ENCODE assay signal across 18 cellular contexts in the genomic region with DNA sequence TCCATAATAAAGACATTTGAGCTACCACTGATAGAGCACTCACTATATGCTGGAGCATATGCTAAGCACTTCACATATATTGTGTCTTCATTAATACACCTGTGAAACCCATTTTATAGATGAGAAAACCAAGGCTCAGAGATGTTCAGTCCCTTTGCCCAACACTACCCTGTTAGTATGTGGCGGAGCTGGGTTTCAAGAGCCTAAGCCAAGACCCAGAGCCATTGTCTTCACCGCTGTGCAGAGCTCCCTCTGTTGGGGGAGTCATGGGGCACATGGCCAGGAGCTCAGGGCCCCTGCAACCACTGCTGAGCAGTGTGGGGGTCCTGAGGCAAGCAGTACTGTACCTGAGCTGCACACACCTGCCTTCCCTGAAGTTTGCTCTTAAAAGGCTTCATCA. TPM values are rescaled to one million over a fixed set of nuclear protein-coding genes. Genes with fewer than 3 reads are reported as not detected.
A peak's percentile ranks its signal among the peaks of the same experiment; 100 is the strongest.
DNase-seq lines count a peak whose midpoint lies in the region; ATAC-seq, FAIRE-seq and TF ChIP-seq lines count a peak whose summit lies in the region.
"Had no signal": no experiment of that assay in that cellular context is flagged by ENCODE, and none has a peak within 500 bp of the region (broad histone marks: within the 10 kb centered on the region; RNA-seq: fewer than 3 reads in every experiment).

No MANE protein-coding gene starts in this region.

- no peak overlapping the region for H2BK5ac ChIP-seq in neuronal stem cell (ENCODE audit: low read length)

- in situ Hi-C loops in GM12878 (cut with MboI), result no loop called here

- H4K8ac ChIP-seq in neuronal stem cell (ENCODE audit: low read depth, low read length), result no peak overlapping the region

- POLR2A ChIA-PET in GM12878 (lab: Charles Lee), result no interaction called here

- no peak overlapping the region for H4K91ac ChIP-seq in neuronal stem cell (ENCODE audit: low read depth, low read length, poor library complexity)

- H3K9me3 Mint-ChIP-seq in GM23338, result no peaks in the 10 kb centered on the region
- H3K9me3 Mint-ChIP-seq: CD8-positive, alpha-beta memory T cell; T-cell had no signal

- no peak overlapping the region for H2BK12ac ChIP-seq in neuronal stem cell (ENCODE audit: low read length)

- intact Hi-C loops in GM12878 (cut with micrococcal nuclease; ENCODE audit: unreplicated experiment), result no loop called here

- TF ChIP-seq EP300 in GM12878 (IDR thresholded peaks at IDR 0.05; ENCODE audit: borderline replicate concordance in 1 of 2, control insufficient read depth in 1 of 2, low read depth in 2 of 2, low read length in 2 of 2), result no peak

- H3K36me3 Mint-ChIP-seq in GM23338 (ENCODE audit: low read depth), result no peaks in the 10 kb centered on the region; the same call in 2 of the 3 replicates
- H3K36me3 Mint-ChIP-seq: CD8-positive, alpha-beta memory T cell; T-cell had no signal

- RAD21 ChIA-PET in GM12878 (lab: Charles Lee; ENCODE audit: unreplicated experiment), result interaction anchor here (1.1 to 1.4 kb wide), 2 partner anchors 27 to 67 kb away, joined by 3 read pairs; no protein-coding TSS in a partner anchor

- no peaks in the 10 kb centered on the region for H3K79me1 ChIP-seq in neuronal stem cell (ENCODE audit: low read depth, low read length)

- no TSS peak for BruUV-seq in GM12878 (replicated peaks; lab: Mats Ljungman, UMichigan)

- TF ChIP-seq CTCF in GM23338 (conservative IDR thresholded peaks at IDR 0.05; ENCODE audit: low read depth in 2 of 2), result peak; percentile 12 to 61; a peak in 2 of 4 replicates
- TF ChIP-seq CTCF in GM12878 (IDR thresholded peaks at IDR 0.05 in 2 of 3, conservative IDR thresholded peaks at IDR 0.05 in 1 of 3; ENCODE audit: control insufficient read depth in 2 of 3, extremely low read depth in 1 of 3, insufficient read depth in 1 of 3, low read depth in 3 of 3, low read length in 3 of 3), result 0 out of 6 replicates have a peak, but pooled peaks of 1 of the 3 experiments have one; percentile 4

- no peak overlapping the region for H3K23ac ChIP-seq in neuronal stem cell (ENCODE audit: low read depth, low read length, poor library complexity)

- CTCF ChIA-PET in GM12878 (lab: Yijun Ruan, JAX), result interaction anchor here (0.6 to 2.0 kb wide), 8 partner anchors 8 to 1236 kb away, joined by 3 to 7 read pairs (median 3); no protein-coding TSS in a partner anchor

- no peak overlapping the region for H2AFZ ChIP-seq in GM23338
- no peak overlapping the region for H2AFZ ChIP-seq in Karpas-422 (ENCODE audit: low read length)
- no peak overlapping the region for H2AFZ ChIP-seq in GM12878 (ENCODE audit: control insufficient read depth, low read depth, low read length)
- H2AFZ ChIP-seq in neuronal stem cell (ENCODE audit: low read length), result no peak overlapping the region

- H3K4me1 ChIP-seq in GM23338 (ENCODE audit: insufficient read depth) (peaks cover 16% of the 10 kb centered on the region), Karpas-422 (ENCODE audit: low read length) (peaks cover 45% of the 10 kb centered on the region), GM12878 (ENCODE audit: control insufficient read depth, insufficient read depth, low read length) (no peaks in the 10 kb centered on the region), neuronal stem cell (ENCODE audit: control insufficient read depth in 2 of 2, insufficient read depth in 1 of 2, low read depth in 1 of 2, low read length in 2 of 2) (peaks cover 11 to 32% of the 10 kb centered on the region in 2 donors), small intestine (ENCODE audit: control insufficient read depth in 2 of 2, insufficient read depth in 1 of 2, low read depth in 1 of 2, low read length in 1 of 2) (no peaks in the 10 kb centered on the region)

- H3K27ac ChIP-seq in GM23338 (ENCODE audit: low read depth), result no peak overlapping the region
- H3K27ac ChIP-seq in Karpas-422 (ENCODE audit: low read length), result no peak overlapping the region
- H3K27ac ChIP-seq in GM12878 (ENCODE audit: control insufficient read depth, insufficient read depth), result no peak overlapping the region
- H3K27ac ChIP-seq in neuronal stem cell (replicated peaks; ENCODE audit: low read length), result no peak overlapping the region
- H3K27ac ChIP-seq in small intestine (ENCODE audit: low read depth in 1 of 2, low read length in 1 of 2), result no peak overlapping the region
- H3K27ac ChIP-seq: HL-60, KMS-11 had no signal

- FAIRE-seq in GM12878 (lab: Jason Lieb, UNC) (no peak), small intestine (lab: Jason Lieb, UNC) (no peak)

- TF ChIP-seq RAD21 in GM12878 (IDR thresholded peaks at IDR 0.05; ENCODE audit: insufficient read depth, low read depth, low read length), result no peak

- peaks cover 3% of the 10 kb centered on the region for H3K27me3 Mint-ChIP-seq in GM23338 (ENCODE audit: insufficient read depth, low read depth, poor library complexity)
- H3K27me3 Mint-ChIP-seq: T-cell had no signal

- H3K27ac Mint-ChIP-seq in GM23338, result no peak overlapping the region
- H3K27ac Mint-ChIP-seq: T-cell had no signal

- H2BK15ac ChIP-seq in neuronal stem cell (ENCODE audit: low read length), result no peak overlapping the region

- no peak overlapping the region for H2BK120ac ChIP-seq in neuronal stem cell (ENCODE audit: low read depth, low read length)

- no peak for TF ChIP-seq POLR2A in GM12878 (IDR thresholded peaks at IDR 0.05; ENCODE audit: low read depth, low read length)

- H3K4me3 ChIP-seq in GM23338 (no peak overlapping the region), Karpas-422 (ENCODE audit: low read length) (no peak overlapping the region), GM12878 (no peak overlapping the region), neuronal stem cell (ENCODE audit: low read length in 2 of 2) (no peak overlapping the region), small intestine (ENCODE audit: low read depth in 1 of 2, low read length in 2 of 2) (no peak overlapping the region)

- H3K79me2 ChIP-seq in GM23338 (replicated peaks; ENCODE audit: insufficient read depth) (no peaks in the 10 kb centered on the region), Karpas-422 (ENCODE audit: low read length) (no peaks in the 10 kb centered on the region), GM12878 (ENCODE audit: control insufficient read depth, insufficient read depth, low read length) (no peaks in the 10 kb centered on the region)

- H3K27me3 ChIP-seq in GM23338 (ENCODE audit: insufficient read depth), result no peaks in the 10 kb centered on the region
- no peaks in the 10 kb centered on the region for H3K27me3 ChIP-seq in Karpas-422 (ENCODE audit: low read length)
- H3K27me3 ChIP-seq in GM12878 (replicated peaks in 1 of 2; ENCODE audit: control insufficient read depth in 2 of 2, insufficient read depth in 2 of 2, low read length in 1 of 2), result no peaks in the 10 kb centered on the region; a peak in 1 of 4 replicates
- H3K27me3 ChIP-seq in neuronal stem cell (ENCODE audit: control insufficient read depth in 3 of 3, insufficient read depth in 3 of 3, low read depth in 1 of 3, low read length in 3 of 3), result no peaks in the 10 kb centered on the region
- H3K27me3 ChIP-seq in small intestine (ENCODE audit: control insufficient read depth in 2 of 2, insufficient read depth in 2 of 2, low read length in 2 of 2), result no peaks in the 10 kb centered on the region

- no peak overlapping the region for H3K4me3 Mint-ChIP-seq in GM23338
- H3K4me3 Mint-ChIP-seq: CD8-positive, alpha-beta memory T cell; T-cell had no signal

- H3K9me2 ChIP-seq in GM23338 (ENCODE audit: insufficient read depth) (0 out of 2 replicates have a peak, but pooled peaks cover 3% of the 10 kb centered on the region), Karpas-422 (replicated peaks; ENCODE audit: insufficient read depth, low read length) (no peaks in the 10 kb centered on the region)

- ATAC-seq in GM23338 (peak; percentile 31), GM12878 (peak; percentile 42)
- ATAC-seq: T-cell had no signal

- H3K4me2 ChIP-seq in GM23338 (no peak overlapping the region), Karpas-422 (ENCODE audit: low read depth, low read length, poor library complexity, severe bottlenecking) (no peak overlapping the region), GM12878 (ENCODE audit: control insufficient read depth, insufficient read depth) (no peak overlapping the region), neuronal stem cell (ENCODE audit: insufficient read depth, low read length, poor library complexity, severe bottlenecking) (no peak overlapping the region)
- H3K4me2 ChIP-seq: KMS-11 had no signal

- SMC1A ChIA-PET in GM12878 (lab: Charles Lee; ENCODE audit: uncharacterized antibody, unreplicated experiment), result interaction anchor here (0.9 kb wide), 2 partner anchors 29 to 148 kb away, joined by 3 read pairs; no protein-coding TSS in a partner anchor

- H3K36me3 ChIP-seq in GM23338 (ENCODE audit: insufficient read depth) (no peaks in the 10 kb centered on the region), Karpas-422 (ENCODE audit: insufficient read depth, low read length) (no peaks in the 10 kb centered on the region), GM12878 (ENCODE audit: control insufficient read depth in 2 of 2, insufficient read depth in 2 of 2, low read length in 1 of 2) (no peaks in the 10 kb centered on the region), neuronal stem cell (replicated peaks in 1 of 2; ENCODE audit: control insufficient read depth in 2 of 2, insufficient read depth in 2 of 2, low read length in 2 of 2) (no peaks in the 10 kb centered on the region), small intestine (ENCODE audit: control insufficient read depth in 2 of 2, insufficient read depth in 2 of 2, low read length in 2 of 2) (no peaks in the 10 kb centered on the region)

- H3K4me1 Mint-ChIP-seq in GM23338, result peaks cover 43% of the 10 kb centered on the region
- H3K4me1 Mint-ChIP-seq: CD8-positive, alpha-beta memory T cell; T-cell had no signal

- 84% methylated on average over 2 of the region's 2 CpGs for WGBS in GM12878 (ENCODE audit: insufficient coverage, insufficient replicate concordance, low lambda C conversion rate, missing lambda C conversion rate)
- no CpG with 5 or more reads among the region's 2 CpGs for WGBS in neuronal stem cell (ENCODE audit: extremely low coverage in 2 of 2, insufficient read length in 2 of 2, insufficient replicate concordance in 1 of 2), 2 donors
- WGBS in small intestine, 3 donors, result 96 to 100% (median 100%) methylated on average over 2 of the region's 2 CpGs

- no peak overlapping the region for H3K14ac ChIP-seq in neuronal stem cell (ENCODE audit: low read length)

- no peaks in the 10 kb centered on the region for H3F3A ChIP-seq in GM23338 (replicated peaks; ENCODE audit: low read depth)

- peak overlapping the region; percentile 53 for H2AK5ac ChIP-seq in neuronal stem cell (ENCODE audit: low read depth, low read length)

- H3K9me3 ChIP-seq in Karpas-422 (ENCODE audit: low read length) (no peaks in the 10 kb centered on the region), GM12878 (replicated peaks; ENCODE audit: control insufficient read depth, insufficient read depth, low read length) (no peaks in the 10 kb centered on the region), neuronal stem cell (replicated peaks in 1 of 2; ENCODE audit: control insufficient read depth in 2 of 2, insufficient read depth in 1 of 2, low read depth in 1 of 2, low read length in 2 of 2) (no peaks in the 10 kb centered on the region), small intestine (ENCODE audit: control insufficient read depth, low read depth) (no peaks in the 10 kb centered on the region)

- H3K9ac ChIP-seq in Karpas-422 (ENCODE audit: low read length) (no peak overlapping the region), GM12878 (ENCODE audit: control insufficient read depth, insufficient read depth, low read length) (no peak overlapping the region), neuronal stem cell (ENCODE audit: low read depth, low read length, poor library complexity) (no peak overlapping the region)
- H3K9ac ChIP-seq: KMS-11 had no signal

- H3K4ac ChIP-seq in neuronal stem cell (ENCODE audit: low read length), result no peak overlapping the region

- H3K18ac ChIP-seq in neuronal stem cell (ENCODE audit: low read length), result no peak overlapping the region

- DNase-seq in GM23338 (ENCODE audit: low spot score) (no peak), Karpas-422 (peak; percentile 53), GM12878 (ENCODE audit: low read depth, low spot score) (no peak), neuronal stem cell (ENCODE audit: low spot score) (no peak), midbrain (lab: John Stamatoyannopoulos, UW) (no peak), small intestine (no peak)
- no peak for DNase-seq in activated CD4-positive, CD25-positive, alpha-beta regulatory T cell treated with anti-CD3 and anti-CD28 coated beads, Interleukin-2, amount 50 U/mL, for 72 hours
- DNase-seq: CD8-positive, alpha-beta memory T cell; DMS 273 treated with DMSO at 0.1 percent for 48 hours; MM.1S; NCI-H1105 treated with DMSO at 0.1 percent for 48 hours; NCI-H187 treated with DMSO at 0.1 percent for 48 hours; NCI-H446 treated with DMSO at 0.1 percent for 48 hours; NCI-H774; RPMI8226; T-cell had no signal

- H4K20me1 ChIP-seq in GM23338 (replicated peaks; ENCODE audit: insufficient read depth) (no peaks in the 10 kb centered on the region; the same call in 1 of the 2 replicates), Karpas-422 (ENCODE audit: insufficient read depth, low read depth, low read length) (0 out of 2 replicates have a peak, but pooled peaks cover 3% of the 10 kb centered on the region), GM12878 (ENCODE audit: control insufficient read depth, insufficient read depth) (no peaks in the 10 kb centered on the region)

RNA-seq across cellular contexts. Expression of a gene that starts 37.3 kb away (rescaled TPM):
- 16.8 and 22.0 TPM in 2 replicates for total RNA-seq in GM23338 (2014; rRNA removed; shearing (Covaris generic))
- polyA plus RNA-seq in GM23338 (2016; fragmentation: Nextera tagmentation; extraction: Ambion mirVana) (5.3 and 5.8 TPM in 2 replicates), GM12878 (2011; rRNA removed) (25.3 and 25.5 TPM in 2 replicates), GM12878 (2014; fragmentation: Illumina TruSeq; extraction: Trizol) (11.7 and 13.8 TPM in 2 replicates), GM12878 (2014; fragmentation: Nextera tagmentation; extraction: Ambion mirVana) (1 to 10 TPM; 3.8 to 6.1 TPM), GM12878 (2014; rRNA removed) (11.2 and 12.7 TPM in 2 replicates), GM12878 (2016; fragmentation: Nextera tagmentation; extraction: Ambion mirVana) (10 to 100 TPM; 10.8 to 11.2 TPM), small intestine (10 to 100 TPM in 2 of 3 donors, 1 to 10 TPM in 1; 9.2 to 13.4 (median 13.0) TPM)
- 22.9 and 44.2 TPM in 2 replicates for total RNA-seq in Karpas-422 (2014; rRNA removed; shearing (Covaris generic); ENCODE audit: low replicate concordance)
- total RNA-seq in GM12878 (2013; cell fraction: nucleolus; rRNA removed), result 44.6 and 50.8 TPM in 2 replicates
- total RNA-seq in GM12878 (2014; rRNA removed) (29.2 and 29.3 TPM in 2 replicates), GM12878 (2014; rRNA removed; fragmentation: Illumina TruSeq; extraction: Trizol) (27.5 and 27.7 TPM in 2 replicates), GM12878 (2021) (23.9 and 24.2 TPM in 2 replicates)
- 10.3 TPM for polyA plus RNA-seq in GM12878 (2011; ENCODE audit: low read depth)
- polyA plus RNA-seq in GM12878 (2011; cell fraction: cytosol; rRNA removed), result 19.1 and 20.3 TPM in 2 replicates
- 13.1 and 14.7 TPM in 2 replicates for polyA plus RNA-seq in GM12878 (2011; cell fraction: nucleus; rRNA removed)
- polyA plus RNA-seq in GM12878 (2012), result 7.9 and 9.2 TPM in 2 replicates
- polyA minus RNA-seq in GM12878 (2011; rRNA and poly(A)+ RNA removed), result 69.3 and 75.2 TPM in 2 replicates
- polyA minus RNA-seq in GM12878 (2011; cell fraction: cytosol; rRNA and poly(A)+ RNA removed), result 17.4 and 20.7 TPM in 2 replicates
- 14.7 and 25.9 TPM in 2 replicates for polyA minus RNA-seq in GM12878 (2011; cell fraction: nucleus; rRNA and poly(A)+ RNA removed)
- polyA plus RNA-seq in neuronal stem cell (2013, experiment 1 of 2), result 16.4 TPM
- 16.6 TPM for polyA plus RNA-seq in neuronal stem cell (2013, experiment 2 of 2)
